ENCODE assay signal across 1 cellular context in the genomic region with DNA sequence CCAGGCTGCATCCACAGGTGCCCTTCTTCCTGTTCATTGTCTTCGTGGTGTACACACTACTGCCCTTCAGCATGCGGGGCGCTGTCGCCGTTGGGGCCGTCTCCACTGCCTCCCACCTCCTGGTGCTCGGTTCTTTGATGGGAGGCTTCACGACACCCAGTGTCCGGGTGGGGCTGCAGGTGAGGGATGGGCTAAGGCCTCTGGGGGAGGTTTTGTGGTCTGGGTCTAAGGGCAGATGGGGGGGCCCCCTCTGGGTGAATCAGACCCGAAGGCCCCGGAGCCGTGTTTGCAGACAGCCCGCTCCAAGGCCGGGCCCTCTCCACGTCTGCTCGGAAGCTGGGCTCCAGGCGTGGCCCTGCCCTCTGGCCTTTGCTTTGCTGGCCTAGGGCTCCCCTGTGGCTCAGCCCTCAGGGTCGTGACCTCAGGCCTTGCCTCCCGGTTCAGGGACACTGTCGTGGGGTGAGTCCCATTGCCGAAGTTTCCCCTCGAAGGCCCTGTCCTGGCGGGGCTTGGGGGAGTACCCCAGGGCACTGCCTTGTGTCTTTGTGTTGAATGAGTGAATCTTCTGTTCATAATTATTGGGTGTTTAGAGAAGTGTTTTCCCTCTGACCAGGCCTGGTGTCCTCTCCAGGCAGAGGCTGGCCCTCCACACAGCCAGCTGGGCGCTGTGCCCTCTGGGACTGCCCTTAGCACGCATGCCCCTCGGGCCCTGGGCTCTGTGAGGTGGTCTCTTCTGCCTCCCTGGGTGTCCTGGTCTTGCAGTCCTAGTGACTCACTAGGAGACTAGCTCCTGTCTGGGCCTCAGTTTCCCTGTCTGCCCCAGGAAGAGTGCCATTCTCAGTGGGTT.
TF ChIP-seq lines count a peak whose summit lies in the region.

No MANE protein-coding gene starts in this region.

TF ChIP-seq in HepG2, 621 proteins besides CTCF, POLR2A, EP300 and RAD21 (continued from another document and continues in another):
- TF ChIP-seq GFI1 (CRISPR knock-in tag; IDR thresholded peaks at IDR 0.05; ENCODE audit: borderline replicate concordance) (peak; percentile 83), ZNF883 (CRISPR knock-in tag; IDR thresholded peaks at IDR 0.05; ENCODE audit: not compliant biosample characterization) (peak; percentile 66), MED1 (CRISPR knock-in tag; IDR thresholded peaks at IDR 0.05) (peak; percentile 74), ZNF530 (CRISPR knock-in tag; IDR thresholded peaks at IDR 0.05; ENCODE audit: low read depth) (no peak), ZFP90 (CRISPR knock-in tag; IDR thresholded peaks at IDR 0.05; ENCODE audit: borderline replicate concordance) (no peak), HOXA9 (CRISPR knock-in tag; IDR thresholded peaks at IDR 0.05; ENCODE audit: borderline replicate concordance) (no peak), NR2C2 (CRISPR knock-in tag; IDR thresholded peaks at IDR 0.05; ENCODE audit: borderline replicate concordance) (peak; percentile 92), KAT7 (CRISPR knock-in tag; IDR thresholded peaks at IDR 0.05; ENCODE audit: borderline replicate concordance) (0 out of 2 replicates have a peak, but pooled peaks have one; percentile 42), ZNF672 (CRISPR knock-in tag; IDR thresholded peaks at IDR 0.05) (no peak), BRCA1 (CRISPR knock-in tag; IDR thresholded peaks at IDR 0.05) (no peak), ZNF138 (CRISPR knock-in tag; IDR thresholded peaks at IDR 0.05; ENCODE audit: low read depth) (no peak), ZNF780A (CRISPR knock-in tag; IDR thresholded peaks at IDR 0.05) (no peak), RNF2 (conservative IDR thresholded peaks at IDR 0.05; ENCODE audit: low read depth) (no peak), ZFP1 (CRISPR knock-in tag; IDR thresholded peaks at IDR 0.05) (no peak), CCAR2 (optimal IDR thresholded peaks at IDR 0.05; ENCODE audit: low read depth, low read length) (no peak), ZNF747 (CRISPR knock-in tag; IDR thresholded peaks at IDR 0.05; ENCODE audit: borderline replicate concordance) (no peak; the same call in 1 of the 2 replicates), TGIF2 (CRISPR knock-in tag; IDR thresholded peaks at IDR 0.05) (no peak), ZNF567 (CRISPR knock-in tag; IDR thresholded peaks at IDR 0.05; ENCODE audit: borderline replicate concordance) (no peak), MXI1 (IDR thresholded peaks at IDR 0.05; ENCODE audit: borderline replicate concordance, low read depth, low read length) (no peak), ZBTB21 (CRISPR knock-in tag; IDR thresholded peaks at IDR 0.05) (peak; percentile 27; the same call in 1 of the 2 replicates), CENPT (CRISPR knock-in tag; IDR thresholded peaks at IDR 0.05; ENCODE audit: low read depth) (no peak), TAF1 (CRISPR knock-in tag; IDR thresholded peaks at IDR 0.05) (no peak; the same call in 1 of the 2 replicates), ZNF382 (CRISPR knock-in tag; IDR thresholded peaks at IDR 0.05; ENCODE audit: borderline replicate concordance) (no peak), SMAD9 (CRISPR knock-in tag; IDR thresholded peaks at IDR 0.05) (no peak), RARG (CRISPR knock-in tag; IDR thresholded peaks at IDR 0.05; ENCODE audit: low read depth) (no peak), TOE1 (CRISPR knock-in tag; IDR thresholded peaks at IDR 0.05) (no peak), RFXANK (CRISPR knock-in tag; IDR thresholded peaks at IDR 0.05) (no peak), ESRRA (CRISPR knock-in tag; IDR thresholded peaks at IDR 0.05; ENCODE audit: low read depth) (peak; percentile 88), JUN (CRISPR knock-in tag; IDR thresholded peaks at IDR 0.05) (no peak), TBL1XR1 (IDR thresholded peaks at IDR 0.05; ENCODE audit: borderline replicate concordance, low read length, partially characterized antibody) (no peak), ZNF317 (CRISPR knock-in tag; IDR thresholded peaks at IDR 0.05) (peak; percentile 80), ZZZ3 (CRISPR knock-in tag; IDR thresholded peaks at IDR 0.05; ENCODE audit: borderline replicate concordance) (no peak; the same call in 1 of the 2 replicates), ZFY (CRISPR knock-in tag; IDR thresholded peaks at IDR 0.05) (peak; percentile 91)
- TF ChIP-seq, protein P1, sequence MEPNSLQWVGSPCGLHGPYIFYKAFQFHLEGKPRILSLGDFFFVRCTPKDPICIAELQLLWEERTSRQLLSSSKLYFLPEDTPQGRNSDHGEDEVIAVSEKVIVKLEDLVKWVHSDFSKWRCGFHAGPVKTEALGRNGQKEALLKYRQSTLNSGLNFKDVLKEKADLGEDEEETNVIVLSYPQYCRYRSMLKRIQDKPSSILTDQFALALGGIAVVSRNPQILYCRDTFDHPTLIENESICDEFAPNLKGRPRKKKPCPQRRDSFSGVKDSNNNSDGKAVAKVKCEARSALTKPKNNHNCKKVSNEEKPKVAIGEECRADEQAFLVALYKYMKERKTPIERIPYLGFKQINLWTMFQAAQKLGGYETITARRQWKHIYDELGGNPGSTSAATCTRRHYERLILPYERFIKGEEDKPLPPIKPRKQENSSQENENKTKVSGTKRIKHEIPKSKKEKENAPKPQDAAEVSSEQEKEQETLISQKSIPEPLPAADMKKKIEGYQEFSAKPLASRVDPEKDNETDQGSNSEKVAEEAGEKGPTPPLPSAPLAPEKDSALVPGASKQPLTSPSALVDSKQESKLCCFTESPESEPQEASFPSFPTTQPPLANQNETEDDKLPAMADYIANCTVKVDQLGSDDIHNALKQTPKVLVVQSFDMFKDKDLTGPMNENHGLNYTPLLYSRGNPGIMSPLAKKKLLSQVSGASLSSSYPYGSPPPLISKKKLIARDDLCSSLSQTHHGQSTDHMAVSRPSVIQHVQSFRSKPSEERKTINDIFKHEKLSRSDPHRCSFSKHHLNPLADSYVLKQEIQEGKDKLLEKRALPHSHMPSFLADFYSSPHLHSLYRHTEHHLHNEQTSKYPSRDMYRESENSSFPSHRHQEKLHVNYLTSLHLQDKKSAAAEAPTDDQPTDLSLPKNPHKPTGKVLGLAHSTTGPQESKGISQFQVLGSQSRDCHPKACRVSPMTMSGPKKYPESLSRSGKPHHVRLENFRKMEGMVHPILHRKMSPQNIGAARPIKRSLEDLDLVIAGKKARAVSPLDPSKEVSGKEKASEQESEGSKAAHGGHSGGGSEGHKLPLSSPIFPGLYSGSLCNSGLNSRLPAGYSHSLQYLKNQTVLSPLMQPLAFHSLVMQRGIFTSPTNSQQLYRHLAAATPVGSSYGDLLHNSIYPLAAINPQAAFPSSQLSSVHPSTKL (CRISPR knock-in tag; IDR thresholded peaks at IDR 0.05): peak; percentile 79
- TF ChIP-seq, protein P2, sequence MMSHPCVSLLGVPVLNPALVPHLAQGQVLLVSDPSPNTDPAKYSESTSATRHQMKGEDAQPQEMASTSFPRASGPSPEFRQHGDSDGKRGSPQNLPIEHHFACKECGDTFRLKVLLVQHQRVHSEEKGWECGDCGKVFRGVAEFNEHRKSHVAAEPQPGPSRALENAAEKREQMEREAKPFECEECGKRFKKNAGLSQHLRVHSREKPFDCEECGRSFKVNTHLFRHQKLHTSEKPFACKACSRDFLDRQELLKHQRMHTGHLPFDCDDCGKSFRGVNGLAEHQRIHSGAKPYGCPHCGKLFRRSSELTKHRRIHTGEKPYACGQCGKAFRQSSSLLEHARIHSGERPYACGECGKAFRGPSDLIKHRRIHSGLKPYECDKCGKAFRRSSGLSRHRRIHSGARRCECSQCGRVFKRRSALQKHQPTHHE (CRISPR knock-in tag; IDR thresholded peaks at IDR 0.05; ENCODE audit: borderline replicate concordance): 0 out of 2 replicates have a peak, but pooled peaks have one; percentile 89
- TF ChIP-seq, protein P3, sequence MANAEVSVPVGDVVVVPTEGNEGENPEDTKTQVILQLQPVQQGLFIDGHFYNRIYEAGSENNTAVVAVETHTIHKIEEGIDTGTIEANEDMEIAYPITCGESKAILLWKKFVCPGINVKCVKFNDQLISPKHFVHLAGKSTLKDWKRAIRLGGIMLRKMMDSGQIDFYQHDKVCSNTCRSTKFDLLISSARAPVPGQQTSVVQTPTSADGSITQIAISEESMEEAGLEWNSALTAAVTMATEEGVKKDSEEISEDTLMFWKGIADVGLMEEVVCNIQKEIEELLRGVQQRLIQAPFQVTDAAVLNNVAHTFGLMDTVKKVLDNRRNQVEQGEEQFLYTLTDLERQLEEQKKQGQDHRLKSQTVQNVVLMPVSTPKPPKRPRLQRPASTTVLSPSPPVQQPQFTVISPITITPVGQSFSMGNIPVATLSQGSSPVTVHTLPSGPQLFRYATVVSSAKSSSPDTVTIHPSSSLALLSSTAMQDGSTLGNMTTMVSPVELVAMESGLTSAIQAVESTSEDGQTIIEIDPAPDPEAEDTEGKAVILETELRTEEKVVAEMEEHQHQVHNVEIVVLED (CRISPR knock-in tag; IDR thresholded peaks at IDR 0.05; ENCODE audit: borderline replicate concordance): peak; percentile 43; the same call in 1 of the 2 replicates
- TF ChIP-seq, protein P4, sequence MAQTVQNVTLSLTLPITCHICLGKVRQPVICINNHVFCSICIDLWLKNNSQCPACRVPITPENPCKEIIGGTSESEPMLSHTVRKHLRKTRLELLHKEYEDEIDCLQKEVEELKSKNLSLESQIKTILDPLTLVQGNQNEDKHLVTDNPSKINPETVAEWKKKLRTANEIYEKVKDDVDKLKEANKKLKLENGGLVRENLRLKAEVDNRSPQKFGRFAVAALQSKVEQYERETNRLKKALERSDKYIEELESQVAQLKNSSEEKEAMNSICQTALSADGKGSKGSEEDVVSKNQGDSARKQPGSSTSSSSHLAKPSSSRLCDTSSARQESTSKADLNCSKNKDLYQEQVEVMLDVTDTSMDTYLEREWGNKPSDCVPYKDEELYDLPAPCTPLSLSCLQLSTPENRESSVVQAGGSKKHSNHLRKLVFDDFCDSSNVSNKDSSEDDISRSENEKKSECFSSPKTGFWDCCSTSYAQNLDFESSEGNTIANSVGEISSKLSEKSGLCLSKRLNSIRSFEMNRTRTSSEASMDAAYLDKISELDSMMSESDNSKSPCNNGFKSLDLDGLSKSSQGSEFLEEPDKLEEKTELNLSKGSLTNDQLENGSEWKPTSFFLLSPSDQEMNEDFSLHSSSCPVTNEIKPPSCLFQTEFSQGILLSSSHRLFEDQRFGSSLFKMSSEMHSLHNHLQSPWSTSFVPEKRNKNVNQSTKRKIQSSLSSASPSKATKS (CRISPR knock-in tag; IDR thresholded peaks at IDR 0.05): no peak
- TF ChIP-seq, protein P5, sequence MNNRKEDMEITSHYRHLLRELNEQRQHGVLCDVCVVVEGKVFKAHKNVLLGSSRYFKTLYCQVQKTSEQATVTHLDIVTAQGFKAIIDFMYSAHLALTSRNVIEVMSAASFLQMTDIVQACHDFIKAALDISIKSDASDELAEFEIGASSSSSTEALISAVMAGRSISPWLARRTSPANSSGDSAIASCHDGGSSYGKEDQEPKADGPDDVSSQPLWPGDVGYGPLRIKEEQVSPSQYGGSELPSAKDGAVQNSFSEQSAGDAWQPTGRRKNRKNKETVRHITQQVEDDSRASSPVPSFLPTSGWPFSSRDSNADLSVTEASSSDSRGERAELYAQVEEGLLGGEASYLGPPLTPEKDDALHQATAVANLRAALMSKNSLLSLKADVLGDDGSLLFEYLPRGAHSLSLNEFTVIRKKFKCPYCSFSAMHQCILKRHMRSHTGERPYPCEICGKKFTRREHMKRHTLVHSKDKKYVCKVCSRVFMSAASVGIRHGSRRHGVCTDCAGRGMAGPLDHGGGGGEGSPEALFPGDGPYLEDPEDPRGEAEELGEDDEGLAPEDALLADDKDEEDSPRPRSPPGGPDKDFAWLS (CRISPR knock-in tag; IDR thresholded peaks at IDR 0.05; ENCODE audit: borderline replicate concordance): peak; percentile 50; the same call in 1 of the 2 replicates
- TF ChIP-seq, protein P6, sequence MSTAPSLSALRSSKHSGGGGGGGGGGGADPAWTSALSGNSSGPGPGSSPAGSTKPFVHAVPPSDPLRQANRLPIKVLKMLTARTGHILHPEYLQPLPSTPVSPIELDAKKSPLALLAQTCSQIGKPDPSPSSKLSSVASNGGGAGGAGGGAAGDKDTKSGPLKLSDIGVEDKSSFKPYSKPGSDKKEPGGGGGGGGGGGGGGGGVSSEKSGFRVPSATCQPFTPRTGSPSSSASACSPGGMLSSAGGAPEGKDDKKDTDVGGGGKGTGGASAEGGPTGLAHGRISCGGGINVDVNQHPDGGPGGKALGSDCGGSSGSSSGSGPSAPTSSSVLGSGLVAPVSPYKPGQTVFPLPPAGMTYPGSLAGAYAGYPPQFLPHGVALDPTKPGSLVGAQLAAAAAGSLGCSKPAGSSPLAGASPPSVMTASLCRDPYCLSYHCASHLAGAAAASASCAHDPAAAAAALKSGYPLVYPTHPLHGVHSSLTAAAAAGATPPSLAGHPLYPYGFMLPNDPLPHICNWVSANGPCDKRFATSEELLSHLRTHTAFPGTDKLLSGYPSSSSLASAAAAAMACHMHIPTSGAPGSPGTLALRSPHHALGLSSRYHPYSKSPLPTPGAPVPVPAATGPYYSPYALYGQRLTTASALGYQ (CRISPR knock-in tag; IDR thresholded peaks at IDR 0.05): peak; percentile 86
- TF ChIP-seq, protein P7, sequence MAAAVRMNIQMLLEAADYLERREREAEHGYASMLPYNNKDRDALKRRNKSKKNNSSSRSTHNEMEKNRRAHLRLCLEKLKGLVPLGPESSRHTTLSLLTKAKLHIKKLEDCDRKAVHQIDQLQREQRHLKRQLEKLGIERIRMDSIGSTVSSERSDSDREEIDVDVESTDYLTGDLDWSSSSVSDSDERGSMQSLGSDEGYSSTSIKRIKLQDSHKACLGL (CRISPR knock-in tag; IDR thresholded peaks at IDR 0.05): peak; percentile 69; the same call in 1 of the 2 replicates
- TF ChIP-seq, protein P8, sequence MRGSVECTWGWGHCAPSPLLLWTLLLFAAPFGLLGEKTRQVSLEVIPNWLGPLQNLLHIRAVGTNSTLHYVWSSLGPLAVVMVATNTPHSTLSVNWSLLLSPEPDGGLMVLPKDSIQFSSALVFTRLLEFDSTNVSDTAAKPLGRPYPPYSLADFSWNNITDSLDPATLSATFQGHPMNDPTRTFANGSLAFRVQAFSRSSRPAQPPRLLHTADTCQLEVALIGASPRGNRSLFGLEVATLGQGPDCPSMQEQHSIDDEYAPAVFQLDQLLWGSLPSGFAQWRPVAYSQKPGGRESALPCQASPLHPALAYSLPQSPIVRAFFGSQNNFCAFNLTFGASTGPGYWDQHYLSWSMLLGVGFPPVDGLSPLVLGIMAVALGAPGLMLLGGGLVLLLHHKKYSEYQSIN (CRISPR knock-in tag; IDR thresholded peaks at IDR 0.05; ENCODE audit: borderline replicate concordance): no peak
- TF ChIP-seq, protein P9, sequence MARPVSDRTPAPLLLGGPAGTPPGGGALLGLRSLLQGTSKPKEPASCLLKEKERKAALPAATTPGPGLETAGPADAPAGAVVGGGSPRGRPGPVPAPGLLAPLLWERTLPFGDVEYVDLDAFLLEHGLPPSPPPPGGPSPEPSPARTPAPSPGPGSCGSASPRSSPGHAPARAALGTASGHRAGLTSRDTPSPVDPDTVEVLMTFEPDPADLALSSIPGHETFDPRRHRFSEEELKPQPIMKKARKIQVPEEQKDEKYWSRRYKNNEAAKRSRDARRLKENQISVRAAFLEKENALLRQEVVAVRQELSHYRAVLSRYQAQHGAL (CRISPR knock-in tag; IDR thresholded peaks at IDR 0.05; ENCODE audit: not compliant biosample characterization): no peak
- TF ChIP-seq, protein P10, sequence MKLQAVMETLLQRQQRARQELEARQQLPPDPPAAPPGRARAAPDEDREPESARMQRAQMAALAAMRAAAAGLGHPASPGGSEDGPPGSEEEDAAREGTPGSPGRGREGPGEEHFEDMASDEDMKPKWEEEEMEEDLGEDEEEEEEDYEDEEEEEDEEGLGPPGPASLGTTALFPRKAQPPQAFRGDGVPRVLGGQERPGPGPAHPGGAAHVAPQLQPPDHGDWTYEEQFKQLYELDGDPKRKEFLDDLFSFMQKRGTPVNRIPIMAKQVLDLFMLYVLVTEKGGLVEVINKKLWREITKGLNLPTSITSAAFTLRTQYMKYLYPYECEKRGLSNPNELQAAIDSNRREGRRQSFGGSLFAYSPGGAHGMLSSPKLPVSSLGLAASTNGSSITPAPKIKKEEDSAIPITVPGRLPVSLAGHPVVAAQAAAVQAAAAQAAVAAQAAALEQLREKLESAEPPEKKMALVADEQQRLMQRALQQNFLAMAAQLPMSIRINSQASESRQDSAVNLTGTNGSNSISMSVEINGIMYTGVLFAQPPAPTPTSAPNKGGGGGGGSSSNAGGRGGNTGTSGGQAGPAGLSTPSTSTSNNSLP (IDR thresholded peaks at IDR 0.05; ENCODE audit: low read depth, low read length): no peak
